Comparison of ENCODE assay signal across 15 cellular contexts in genomic region chr19:40721936-40722661, GRCh38. TPM values are rescaled to one million over a fixed set of nuclear protein-coding genes. Genes with fewer than 3 reads are reported as not detected.
A peak's percentile ranks its signal among the peaks of the same experiment; 100 is the strongest.
DNase-seq lines count a peak whose midpoint lies in the region; ATAC-seq and TF ChIP-seq lines count a peak whose summit lies in the region.
"Had no signal": no experiment of that assay in that cellular context is flagged by ENCODE, and none has a peak within 500 bp of the region (broad histone marks: within the 10 kb centered on the region; RNA-seq: fewer than 3 reads in every experiment).

No MANE protein-coding gene starts in this region.

- DNase-seq in activated CD4-positive, alpha-beta memory T cell treated with anti-CD3 and anti-CD28 coated beads for 36 hours = no peak
- no peak for DNase-seq in activated CD4-positive, alpha-beta memory T cell treated with anti-CD3 and anti-CD28 coated beads, Interleukin-2, amount 10 ng/mL, durations not matched to agents 7 days and 5 days
- DNase-seq in epithelial cell of prostate (ENCODE audit: low read depth, low spot score) = no peak
- no peak for DNase-seq in type B pancreatic cell (ENCODE audit: extremely low spot score, unreplicated experiment)
- DNase-seq in stimulated activated CD4-positive, alpha-beta T cell treated with anti-CD3 and anti-CD28 coated beads, Interleukin-4, amount 100 ng/mL, for 24 hours = no peak
- no peak for DNase-seq in activated gamma-delta T cell treated with Interleukin-2 at 50 U/mL for 16 hours
- no peak for DNase-seq in left colon
- DNase-seq: 8988T; activated CD8-positive, alpha-beta T cell treated with anti-CD3 and anti-CD28 coated beads for 36 hours; activated naive CD8-positive, alpha-beta T cell treated with anti-CD3 and anti-CD28 coated beads for 36 hours; DMS 273 treated with DMSO at 0.1 percent for 48 hours; NCI-H1048; T-helper 1 cell had no signal

- CTCF ChIA-PET in activated CD4-positive, alpha-beta memory T cell treated with anti-CD3 and anti-CD28 coated beads for 36 hours (lab: Charles Lee) = interaction anchor here (0.9 to 1.1 kb wide), 2 partner anchors 88 to 97 kb away, joined by 4 to 7 read pairs; no protein-coding TSS in a partner anchor
- CTCF ChIA-PET in activated CD4-positive, alpha-beta memory T cell treated with anti-CD3 and anti-CD28 coated beads, Interleukin-2, amount 10 ng/mL, durations not matched to agents 7 days and 5 days (lab: Charles Lee) = interaction anchor here (0.6 to 1.5 kb wide), 3 partner anchors 33 to 76 kb away, joined by 3 to 4 read pairs (median 3); partner anchors contain the start of gene EGLN2

- POLR2A ChIA-PET in activated CD4-positive, alpha-beta memory T cell treated with anti-CD3 and anti-CD28 coated beads for 36 hours (lab: Charles Lee) = no interaction called here
- POLR2A ChIA-PET in activated CD4-positive, alpha-beta memory T cell treated with anti-CD3 and anti-CD28 coated beads, Interleukin-2, amount 10 ng/mL, durations not matched to agents 7 days and 5 days (lab: Charles Lee) = interaction anchor here (0.8 to 1.2 kb wide), 2 partner anchors 10 to 56 kb away, joined by 3 to 4 read pairs; partner anchors contain the start of gene RAB4B

- no peak for TF ChIP-seq CTCF in nephron (IDR thresholded peaks at IDR 0.05; ENCODE audit: unreplicated experiment in 3 of 3)
- TF ChIP-seq CTCF in type B pancreatic cell (conservative IDR thresholded peaks at IDR 0.05) = no peak

- H3K27ac ChIP-seq in epithelial cell of prostate = peak overlapping the region; percentile 99

- H3K36me3 Mint-ChIP-seq in activated CD4-positive, alpha-beta memory T cell treated with anti-CD3 and anti-CD28 coated beads for 36 hours = peaks cover 26% of the 10 kb centered on the region
- peaks cover 36% of the 10 kb centered on the region for H3K36me3 Mint-ChIP-seq in activated CD4-positive, alpha-beta memory T cell treated with anti-CD3 and anti-CD28 coated beads, Interleukin-2, amount 10 ng/mL, durations not matched to agents 7 days and 5 days (ENCODE audit: low read depth)
- H3K36me3 Mint-ChIP-seq in nephron (ENCODE audit: low read depth) = peaks cover 53% of the 10 kb centered on the region
- H3K36me3 Mint-ChIP-seq in type B pancreatic cell = peaks cover 31% of the 10 kb centered on the region

- intact Hi-C loops in activated CD4-positive, alpha-beta memory T cell treated with anti-CD3 and anti-CD28 coated beads for 36 hours (cut with micrococcal nuclease) = no loop called here
- intact Hi-C loops in left colon (cut with DNase I, micrococcal nuclease) = no loop called here

- H3K27ac Mint-ChIP-seq in activated CD4-positive, alpha-beta memory T cell treated with anti-CD3 and anti-CD28 coated beads for 36 hours = peak overlapping the region; percentile 56
- H3K27ac Mint-ChIP-seq in activated CD4-positive, alpha-beta memory T cell treated with anti-CD3 and anti-CD28 coated beads, Interleukin-2, amount 10 ng/mL, durations not matched to agents 7 days and 5 days = no peak overlapping the region
- peak overlapping the region; percentile 13 to 25 (median 18) for H3K27ac Mint-ChIP-seq in nephron
- peak overlapping the region; percentile 86 for H3K27ac Mint-ChIP-seq in type B pancreatic cell
- H3K27ac Mint-ChIP-seq: activated CD8-positive, alpha-beta T cell treated with anti-CD3 and anti-CD28 coated beads for 36 hours; activated naive CD8-positive, alpha-beta T cell treated with anti-CD3 and anti-CD28 coated beads for 36 hours had no signal

- no peak overlapping the region for H3K4me3 Mint-ChIP-seq in activated CD4-positive, alpha-beta memory T cell treated with anti-CD3 and anti-CD28 coated beads for 36 hours
- no peak overlapping the region for H3K4me3 Mint-ChIP-seq in activated CD4-positive, alpha-beta memory T cell treated with anti-CD3 and anti-CD28 coated beads, Interleukin-2, amount 10 ng/mL, durations not matched to agents 7 days and 5 days
- H3K4me3 Mint-ChIP-seq in nephron (peak overlapping the region; percentile 32 to 60 (median 53)), type B pancreatic cell (peak overlapping the region; percentile 78)
- H3K4me3 Mint-ChIP-seq: activated CD8-positive, alpha-beta T cell treated with anti-CD3 and anti-CD28 coated beads for 36 hours; activated naive CD8-positive, alpha-beta T cell treated with anti-CD3 and anti-CD28 coated beads for 36 hours had no signal

- no peaks in the 10 kb centered on the region for H3K27me3 Mint-ChIP-seq in activated CD4-positive, alpha-beta memory T cell treated with anti-CD3 and anti-CD28 coated beads for 36 hours
- H3K27me3 Mint-ChIP-seq in activated CD4-positive, alpha-beta memory T cell treated with anti-CD3 and anti-CD28 coated beads, Interleukin-2, amount 10 ng/mL, durations not matched to agents 7 days and 5 days = no peaks in the 10 kb centered on the region
- H3K27me3 Mint-ChIP-seq in nephron (ENCODE audit: low read depth) (no peaks in the 10 kb centered on the region), type B pancreatic cell (no peaks in the 10 kb centered on the region)
- H3K27me3 Mint-ChIP-seq: activated CD8-positive, alpha-beta T cell treated with anti-CD3 and anti-CD28 coated beads for 36 hours; activated naive CD8-positive, alpha-beta T cell treated with anti-CD3 and anti-CD28 coated beads for 36 hours had no signal

- no peak for ATAC-seq in left colon
- ATAC-seq: activated CD8-positive, alpha-beta T cell treated with anti-CD3 and anti-CD28 coated beads for 36 hours; GM12878 had no signal

- H3K9me3 Mint-ChIP-seq in activated CD4-positive, alpha-beta memory T cell treated with anti-CD3 and anti-CD28 coated beads for 36 hours = no peaks in the 10 kb centered on the region
- H3K9me3 Mint-ChIP-seq in activated CD4-positive, alpha-beta memory T cell treated with anti-CD3 and anti-CD28 coated beads, Interleukin-2, amount 10 ng/mL, durations not matched to agents 7 days and 5 days = no peaks in the 10 kb centered on the region
- H3K9me3 Mint-ChIP-seq in nephron (no peaks in the 10 kb centered on the region), type B pancreatic cell (no peaks in the 10 kb centered on the region)
- H3K9me3 Mint-ChIP-seq: activated CD8-positive, alpha-beta T cell treated with anti-CD3 and anti-CD28 coated beads for 36 hours; activated naive CD8-positive, alpha-beta T cell treated with anti-CD3 and anti-CD28 coated beads for 36 hours had no signal

- H3K4me1 Mint-ChIP-seq in activated CD4-positive, alpha-beta memory T cell treated with anti-CD3 and anti-CD28 coated beads for 36 hours (ENCODE audit: low read depth) = peaks cover 57% of the 10 kb centered on the region
- peaks cover 55% of the 10 kb centered on the region for H3K4me1 Mint-ChIP-seq in activated CD4-positive, alpha-beta memory T cell treated with anti-CD3 and anti-CD28 coated beads, Interleukin-2, amount 10 ng/mL, durations not matched to agents 7 days and 5 days
- H3K4me1 Mint-ChIP-seq in nephron (peaks cover 23% of the 10 kb centered on the region), type B pancreatic cell (ENCODE audit: unreplicated experiment) (peaks cover 25% of the 10 kb centered on the region)

RNA-seq across cellular contexts. Expression of gene ITPKC, which starts 5.2 kb away (rescaled TPM):
- total RNA-seq in activated CD4-positive, alpha-beta memory T cell treated with anti-CD3 and anti-CD28 coated beads for 36 hours = 1 to 10 TPM; 6.4 TPM
- total RNA-seq in activated CD4-positive, alpha-beta memory T cell treated with anti-CD3 and anti-CD28 coated beads, Interleukin-2, amount 10 ng/mL, durations not matched to agents 7 days and 5 days = 1 to 10 TPM; 6.6 to 6.8 TPM
- total RNA-seq in type B pancreatic cell (ENCODE audit: low replicate concordance) = 22.4 and 46.1 TPM in 2 replicates
- total RNA-seq in left colon = 10 to 100 TPM; 24.3 to 24.5 TPM

RNA-seq across cellular contexts. Expression of gene COQ8B, which starts 5.4 kb away (rescaled TPM):
- 10 to 100 TPM; 31.7 to 36.3 TPM for total RNA-seq in activated CD4-positive, alpha-beta memory T cell treated with anti-CD3 and anti-CD28 coated beads for 36 hours
- total RNA-seq in activated CD4-positive, alpha-beta memory T cell treated with anti-CD3 and anti-CD28 coated beads, Interleukin-2, amount 10 ng/mL, durations not matched to agents 7 days and 5 days = 10 to 100 TPM; 32.5 to 37.7 TPM
- total RNA-seq in type B pancreatic cell (ENCODE audit: low replicate concordance) (39.9 and 48.4 TPM in 2 replicates), left colon (10 to 100 TPM; 28.5 to 41.5 TPM)

RNA-seq across cellular contexts. Expression of gene ACTMAP, which starts 28.2 kb away (rescaled TPM):
- total RNA-seq in activated CD4-positive, alpha-beta memory T cell treated with anti-CD3 and anti-CD28 coated beads for 36 hours = 10 to 100 TPM; 14.1 to 15.8 TPM
- total RNA-seq in activated CD4-positive, alpha-beta memory T cell treated with anti-CD3 and anti-CD28 coated beads, Interleukin-2, amount 10 ng/mL, durations not matched to agents 7 days and 5 days = 10 to 100 TPM; 18.1 to 18.8 TPM
- 9.6 and 16.0 TPM in 2 replicates for total RNA-seq in type B pancreatic cell (ENCODE audit: low replicate concordance)
- 10 to 100 TPM; 12.1 to 12.4 TPM for total RNA-seq in left colon

RNA-seq across cellular contexts. Expression of gene SNRPA, which starts 28.9 kb away (rescaled TPM):
- 100 to 1,000 TPM; 241 to 253 TPM for total RNA-seq in activated CD4-positive, alpha-beta memory T cell treated with anti-CD3 and anti-CD28 coated beads for 36 hours
- total RNA-seq in activated CD4-positive, alpha-beta memory T cell treated with anti-CD3 and anti-CD28 coated beads, Interleukin-2, amount 10 ng/mL, durations not matched to agents 7 days and 5 days = 100 to 1,000 TPM; 145 to 151 TPM
- total RNA-seq in type B pancreatic cell (ENCODE audit: low replicate concordance) (79.6 and 130 TPM in 2 replicates), left colon (10 to 100 TPM; 43.4 to 68.0 TPM)

RNA-seq across cellular contexts. Expression of gene NUMBL, which starts 31.6 kb away (rescaled TPM):
- 10 to 100 TPM; 14.0 to 14.8 TPM for total RNA-seq in activated CD4-positive, alpha-beta memory T cell treated with anti-CD3 and anti-CD28 coated beads for 36 hours
- total RNA-seq in activated CD4-positive, alpha-beta memory T cell treated with anti-CD3 and anti-CD28 coated beads, Interleukin-2, amount 10 ng/mL, durations not matched to agents 7 days and 5 days = 1 to 10 TPM; 4.8 to 5.8 TPM
- total RNA-seq in type B pancreatic cell (ENCODE audit: low replicate concordance) = 16.2 and 28.9 TPM in 2 replicates
- 10 to 100 TPM in 1 of 2 donors, 1 to 10 TPM in 1; 9.6 to 14.5 TPM for total RNA-seq in left colon

Comparison
In these comparisons a context has a peak if more than half of its experiments do, and no peak if none do; other contexts are left out.
1. H3K4me3 Mint-ChIP-seq: peak in nephron (3 of 3) and type B pancreatic cell (single experiment); none in activated CD4-positive, alpha-beta memory T cell treated with anti-CD3 and anti-CD28 coated beads for 36 hours (single experiment) and activated CD4-positive, alpha-beta memory T cell treated with anti-CD3 and anti-CD28 coated beads, Interleukin-2, amount 10 ng/mL, durations not matched to agents 7 days and 5 days (single experiment).